Comparison of ENCODE assay signal across 22 cellular contexts in the genomic region with DNA sequence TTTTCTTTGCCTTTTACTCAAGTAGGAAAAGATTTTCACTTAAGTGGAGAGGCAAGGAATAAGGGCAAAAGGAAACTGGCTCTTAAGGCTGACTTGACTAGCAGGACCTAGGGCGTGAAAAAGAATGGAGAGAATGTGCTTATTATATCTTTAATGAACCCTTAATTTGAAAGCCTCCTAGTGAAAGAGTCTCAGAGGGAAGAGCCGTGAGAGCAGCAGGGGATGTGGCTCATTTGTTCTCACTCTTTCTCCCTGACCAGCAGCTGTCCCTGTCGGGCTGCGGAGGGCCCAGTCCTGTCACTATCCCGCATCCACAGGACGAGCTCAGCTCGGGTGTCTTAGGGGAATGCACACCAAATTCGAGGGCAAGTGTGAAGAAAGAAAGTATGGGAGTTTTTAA.
DNase-seq lines count a peak whose midpoint lies in the region; ATAC-seq and TF ChIP-seq lines count a peak whose summit lies in the region.
"Had no signal": no experiment of that assay in that cellular context is flagged by ENCODE, and none has a peak within 500 bp of the region (broad histone marks: within the 10 kb centered on the region; RNA-seq: fewer than 3 reads in every experiment).

No MANE protein-coding gene starts in this region.

- intact Hi-C loops in heart left ventricle (cut with DNase I): no loop called here

- H3K27ac ChIP-seq in heart left ventricle (peak overlapping the region in 4 of 12 donors; percentile 6 to 60 (median 26)), right atrium auricular region (no peak overlapping the region)
- H3K27ac ChIP-seq: ascending aorta; BLaER1 treated with 17β-estradiol and CSF1 and Interleukin-3, amounts not matched to agents 10 nM and 100 nM had no signal

- no peak for TF ChIP-seq POLR2A in heart left ventricle (IDR thresholded peaks at IDR 0.05)

- peaks cover 11% of the 10 kb centered on the region for H3K4me1 Mint-ChIP-seq in glutamatergic neuron (ENCODE audit: low read depth, unreplicated experiment)
- H3K4me1 Mint-ChIP-seq: stimulated activated memory B cell treated with anti-CD40 and anti-IgM and Interleukin-4, amounts not matched to agents 10 μg/mL and 1 μg/mL and 100 μg/mL, for 72 hours had no signal

- no peak overlapping the region for H3K4me3 ChIP-seq in heart left ventricle
- no peak overlapping the region for H3K4me3 ChIP-seq in right atrium auricular region
- H3K4me3 ChIP-seq: ascending aorta; BLaER1 treated with 17β-estradiol and CSF1 and Interleukin-3, amounts not matched to agents 10 nM and 100 nM; tibial nerve had no signal

- H3K36me3 Mint-ChIP-seq in glutamatergic neuron (ENCODE audit: unreplicated experiment): no peaks in the 10 kb centered on the region
- H3K36me3 Mint-ChIP-seq: stimulated activated memory B cell treated with anti-CD40 and anti-IgM and Interleukin-4, amounts not matched to agents 10 μg/mL and 1 μg/mL and 100 μg/mL, for 72 hours had no signal

- H3K36me3 ChIP-seq in heart left ventricle: peaks cover 0 to 3% (median 0%) of the 10 kb centered on the region in 9 donors
- no peaks in the 10 kb centered on the region for H3K36me3 ChIP-seq in right atrium auricular region
- H3K36me3 ChIP-seq: ascending aorta, tibial nerve had no signal

- no peaks in the 10 kb centered on the region for H3K9me3 ChIP-seq in heart left ventricle
- H3K9me3 ChIP-seq in right atrium auricular region: no peaks in the 10 kb centered on the region
- H3K9me3 ChIP-seq: ascending aorta, tibial nerve had no signal

- no peak overlapping the region for H3K27ac Mint-ChIP-seq in glutamatergic neuron (ENCODE audit: unreplicated experiment)
- H3K27ac Mint-ChIP-seq: activated naive CD4-positive, alpha-beta T cell treated with anti-CD3 and anti-CD28 coated beads for 36 hours; dendritic cell treated with granulocyte-macrophage colony-stimulating factor and Interleukin-4, amounts not matched to agents 40 ng/mL and 50 ng/mL, for 4 days; progenitor cell of endocrine pancreas; stimulated activated memory B cell treated with anti-CD40 and anti-IgM and Interleukin-4, amounts not matched to agents 10 μg/mL and 1 μg/mL and 100 μg/mL, for 72 hours had no signal

- no peaks in the 10 kb centered on the region for H3K27me3 Mint-ChIP-seq in glutamatergic neuron (ENCODE audit: unreplicated experiment)
- H3K27me3 Mint-ChIP-seq: dendritic cell treated with granulocyte-macrophage colony-stimulating factor and Interleukin-4, amounts not matched to agents 40 ng/mL and 50 ng/mL, for 4 days; stimulated activated memory B cell treated with anti-CD40 and anti-IgM and Interleukin-4, amounts not matched to agents 10 μg/mL and 1 μg/mL and 100 μg/mL, for 72 hours had no signal

- TF ChIP-seq CTCF in heart left ventricle (IDR thresholded peaks at IDR 0.05) (peak in 1 of 12 donors; percentile 11), right atrium auricular region (IDR thresholded peaks at IDR 0.05) (no peak), glutamatergic neuron (IDR thresholded peaks at IDR 0.05; ENCODE audit: partially characterized antibody, unreplicated experiment) (no peak), GM13976 (IDR thresholded peaks at IDR 0.05; ENCODE audit: borderline replicate concordance, control extremely low read depth, extremely low read depth, insufficient read depth, missing control alignments) (no peak)

- 70 to 83% (median 73%) methylated on average over 8 of the region's 8 CpGs for WGBS in heart left ventricle, 4 donors

- in situ Hi-C loops in GM13976 (cut with MboI; ENCODE audit: low sequenced_read_pairs, unreplicated experiment): no loop called here

- H3K4me1 ChIP-seq in heart left ventricle: peaks cover 0 to 17% (median 4%) of the 10 kb centered on the region in 12 donors
- peaks cover 0 to 7% of the 10 kb centered on the region in 2 donors for H3K4me1 ChIP-seq in right atrium auricular region
- H3K4me1 ChIP-seq: ascending aorta; BLaER1 treated with 17β-estradiol and CSF1 and Interleukin-3, amounts not matched to agents 10 nM and 100 nM had no signal

- H3K9me3 Mint-ChIP-seq in glutamatergic neuron (ENCODE audit: unreplicated experiment): peaks cover 6% of the 10 kb centered on the region
- H3K9me3 Mint-ChIP-seq: activated naive CD4-positive, alpha-beta T cell treated with anti-CD3 and anti-CD28 coated beads for 36 hours; dendritic cell treated with granulocyte-macrophage colony-stimulating factor and Interleukin-4, amounts not matched to agents 40 ng/mL and 50 ng/mL, for 4 days; stimulated activated memory B cell treated with anti-CD40 and anti-IgM and Interleukin-4, amounts not matched to agents 10 μg/mL and 1 μg/mL and 100 μg/mL, for 72 hours had no signal

- H3K27me3 ChIP-seq in heart left ventricle: no peaks in the 10 kb centered on the region
- H3K27me3 ChIP-seq in right atrium auricular region: no peaks in the 10 kb centered on the region
- H3K27me3 ChIP-seq: ascending aorta; BLaER1 treated with 17β-estradiol and CSF1 and Interleukin-3, amounts not matched to agents 10 nM and 100 nM; tibial nerve had no signal

- ATAC-seq in heart left ventricle: peak in 3 of 4 donors; percentile 22 to 39 (median 34)
- ATAC-seq: HCT116; stimulated activated memory B cell treated with anti-CD40 and anti-IgM and Interleukin-4, amounts not matched to agents 10 μg/mL and 1 μg/mL and 100 μg/mL, for 72 hours had no signal

- DNase-seq in heart left ventricle (no peak), right atrium auricular region (ENCODE audit: low spot score) (no peak), glutamatergic neuron (peak; percentile 52), myocyte (ENCODE audit: low read depth) (peak; percentile 58), GM13976 (ENCODE audit: low spot score) (no peak), NCI-H526 treated with DMSO at 0.1 percent for 48 hours (lab: John Stamatoyannopoulos, UW) (no peak), NCI-H446 treated with DMSO at 0.1 percent for 48 hours (lab: John Stamatoyannopoulos, UW) (no peak), SW 1271 (lab: John Stamatoyannopoulos, UW) (no peak)
- DNase-seq: activated CD4-positive, alpha-beta T cell treated with anti-CD3 and anti-CD28 coated beads, Interleukin-2, amount 50 U/mL, for 48 hours; activated naive CD4-positive, alpha-beta T cell treated with anti-CD3 and anti-CD28 coated beads for 36 hours; Kasumi-1; kidney; NCI-H1436 treated with DMSO at 0.1 percent for 48 hours; NCI-H226; T-helper 1 cell had no signal

- H3K4me3 Mint-ChIP-seq in glutamatergic neuron (ENCODE audit: unreplicated experiment): peak overlapping the region; percentile 2
- H3K4me3 Mint-ChIP-seq: activated naive CD4-positive, alpha-beta T cell treated with anti-CD3 and anti-CD28 coated beads for 36 hours; dendritic cell treated with granulocyte-macrophage colony-stimulating factor and Interleukin-4, amounts not matched to agents 40 ng/mL and 50 ng/mL, for 4 days; stimulated activated memory B cell treated with anti-CD40 and anti-IgM and Interleukin-4, amounts not matched to agents 10 μg/mL and 1 μg/mL and 100 μg/mL, for 72 hours had no signal

Comparison
In these comparisons a context has a peak if more than half of its experiments do, and no peak if none do; other contexts are left out.
1. DNase-seq: peak in glutamatergic neuron (single experiment) and myocyte (single experiment); none in heart left ventricle (0 of 5), right atrium auricular region (single experiment), GM13976 (single experiment), NCI-H526 treated with DMSO at 0.1 percent for 48 hours (single experiment), NCI-H446 treated with DMSO at 0.1 percent for 48 hours (single experiment) and SW 1271 (0 of 2).